In the genomic region with DNA sequence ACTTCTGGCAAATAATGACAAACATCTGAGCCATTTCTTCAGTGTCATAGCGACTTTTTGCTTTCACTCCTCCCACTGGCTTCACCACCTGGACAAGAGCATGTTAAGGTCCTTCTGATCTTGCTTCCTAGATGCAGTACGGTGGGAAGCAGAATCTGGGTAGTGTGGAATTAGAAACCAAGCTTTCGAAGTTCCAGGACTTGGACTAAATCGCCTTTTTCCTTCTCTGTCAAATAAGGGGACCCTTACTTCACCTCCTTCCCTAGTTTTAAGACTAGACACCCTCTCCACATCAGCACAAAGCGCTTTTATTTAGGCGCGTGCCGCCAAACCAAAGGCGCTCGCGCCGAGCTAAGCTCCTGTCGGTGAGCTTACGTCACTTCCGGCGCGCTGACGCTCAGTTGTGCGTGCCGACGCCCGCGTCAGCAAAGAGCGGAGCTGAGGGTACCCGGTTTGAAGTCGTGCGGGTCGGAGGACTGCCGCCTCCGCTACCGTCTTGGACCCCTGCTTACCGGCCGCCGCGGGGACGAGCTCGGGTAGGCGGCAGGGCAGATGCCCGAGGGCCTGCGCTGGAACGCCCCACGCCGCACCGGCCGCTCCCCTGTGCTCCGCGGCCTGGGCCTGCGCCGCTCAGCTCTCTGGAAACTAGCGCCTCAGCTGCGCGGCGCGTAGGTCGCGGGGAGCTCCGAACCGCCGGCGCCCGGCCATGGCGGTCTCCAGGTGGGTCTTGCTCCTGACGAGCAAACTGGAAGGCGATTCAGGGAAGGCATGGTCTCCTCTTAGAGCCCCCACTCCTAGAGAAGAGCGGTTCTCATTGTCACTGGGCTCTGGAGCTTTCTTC, we compare ENCODE assay signal across 1 cellular context.
TF ChIP-seq lines count a peak whose summit lies in the region.

Gene BTAF1, plus strand, starts transcription at position 400 of the 841 bp plus-strand sequence. Its CDS starts 307 bp downstream, at position 707.

TF ChIP-seq in H1, 55 proteins besides CTCF, POLR2A, EP300 and RAD21 (continues in another document):
- TF ChIP-seq NANOG (IDR thresholded peaks at IDR 0.05; ENCODE audit: insufficient read depth, low read depth, low read length, poor library complexity, severe bottlenecking) (no peak), TAF7 (optimal IDR thresholded peaks at IDR 0.05; ENCODE audit: borderline replicate concordance, low read depth, low read length) (no peak), SP2 (IDR thresholded peaks at IDR 0.05; ENCODE audit: low read length) (no peak), RXRA (IDR thresholded peaks at IDR 0.05; ENCODE audit: insufficient read depth, low read depth, low read length) (no peak), SP1 (IDR thresholded peaks at IDR 0.05; ENCODE audit: low read depth, low read length) (no peak), SP4 (IDR thresholded peaks at IDR 0.05; ENCODE audit: low read length) (0 out of 2 replicates have a peak, but pooled peaks have one; percentile 28), EGR1 (IDR thresholded peaks at IDR 0.05; ENCODE audit: borderline replicate concordance, low read depth, low read length) (no peak), ATF3 (IDR thresholded peaks at IDR 0.05; ENCODE audit: insufficient read depth, low read depth, low read length) (peak; percentile 73), GTF2F1 (IDR thresholded peaks at IDR 0.05; ENCODE audit: borderline replicate concordance, low read depth, low read length) (no peak), SAP30 (IDR thresholded peaks at IDR 0.05; ENCODE audit: insufficient read depth, insufficient replicate concordance, low read length) (peak; percentile 42), MAFK (IDR thresholded peaks at IDR 0.05; ENCODE audit: low read depth, low read length) (no peak; the same call in 1 of the 2 replicates), ATF2 (IDR thresholded peaks at IDR 0.05; ENCODE audit: low read length) (peak; percentile 82), SIRT6 (IDR thresholded peaks at IDR 0.05; ENCODE audit: low read length) (no peak), CHD2 (IDR thresholded peaks at IDR 0.05; ENCODE audit: low read length) (no peak), FOSL1 (IDR thresholded peaks at IDR 0.05; ENCODE audit: insufficient read depth, low read depth, low read length) (no peak), BCL11A (IDR thresholded peaks at IDR 0.05; ENCODE audit: low read depth in 2 of 2, low read length in 2 of 2) (no peak), HDAC6 (IDR thresholded peaks at IDR 0.05; ENCODE audit: low read depth, low read length) (no peak), POU5F1 (IDR thresholded peaks at IDR 0.05; ENCODE audit: low read depth, low read length) (no peak), SIN3A (conservative IDR thresholded peaks at IDR 0.05 in 1 of 2, IDR thresholded peaks at IDR 0.05 in 1 of 2; ENCODE audit: low read depth in 1 of 2, low read length in 2 of 2) (peak in 1 of 2 experiments; percentile 79; a peak in 2 of 4 replicates), ASH2L (IDR thresholded peaks at IDR 0.05; ENCODE audit: low read length) (peak; percentile 98), YY1 (IDR thresholded peaks at IDR 0.05; ENCODE audit: low read depth, low read length) (peak; percentile 61; the same call in 1 of the 2 replicates), TEAD4 (IDR thresholded peaks at IDR 0.05; ENCODE audit: low read depth, low read length) (no peak), POLR2AphosphoS5 (IDR thresholded peaks at IDR 0.05; ENCODE audit: low read depth, low read length) (peak; percentile 86), PHF8 (conservative IDR thresholded peaks at IDR 0.05; ENCODE audit: low read depth, low read length) (peak; percentile 91), SUZ12 (IDR thresholded peaks at IDR 0.05; ENCODE audit: low read length) (no peak), BRCA1 (IDR thresholded peaks at IDR 0.05; ENCODE audit: low read depth, low read length) (no peak), ZNF274 (IDR thresholded peaks at IDR 0.05; ENCODE audit: borderline replicate concordance, extremely low read depth, low read length) (no peak), HDAC2 (IDR thresholded peaks at IDR 0.05; ENCODE audit: borderline replicate concordance in 1 of 2, low read depth in 2 of 2, low read length in 2 of 2) (0 out of 4 replicates have a peak, but pooled peaks of 1 of the 2 experiments have one; percentile 58), RFX5 (IDR thresholded peaks at IDR 0.05; ENCODE audit: borderline replicate concordance, low read depth, low read length) (no peak), RNF2 (IDR thresholded peaks at IDR 0.05; ENCODE audit: borderline replicate concordance, low read depth, low read length, missing control alignments, poor library complexity, severe bottlenecking) (no peak), TCF12 (IDR thresholded peaks at IDR 0.05; ENCODE audit: low read depth, low read length) (no peak), KDM5A (IDR thresholded peaks at IDR 0.05; ENCODE audit: low read length) (peak; percentile 46; the same call in 1 of the 2 replicates), JUND (IDR thresholded peaks at IDR 0.05; ENCODE audit: low read length) (peak; percentile 61; the same call in 1 of the 2 replicates), SIX5 (IDR thresholded peaks at IDR 0.05; ENCODE audit: low read depth, low read length) (no peak), SRF (IDR thresholded peaks at IDR 0.05; ENCODE audit: low read depth, low read length) (peak; percentile 67), CBX5 (IDR thresholded peaks at IDR 0.05; ENCODE audit: low read depth, low read length) (no peak), E2F6 (IDR thresholded peaks at IDR 0.05) (peak; percentile 88), JUN (IDR thresholded peaks at IDR 0.05; ENCODE audit: low read depth, low read length) (0 out of 2 replicates have a peak, but pooled peaks have one; percentile 5), TAF1 (IDR thresholded peaks at IDR 0.05; ENCODE audit: low read depth, low read length) (peak; percentile 89), RBBP5 (IDR thresholded peaks at IDR 0.05; ENCODE audit: borderline replicate concordance, low read depth, low read length) (peak; percentile 98), GABPA (IDR thresholded peaks at IDR 0.05; ENCODE audit: borderline replicate concordance, insufficient read depth, low read length) (peak; percentile 76; the same call in 1 of the 2 replicates), KDM4A (IDR thresholded peaks at IDR 0.05; ENCODE audit: low read depth, low read length, severe bottlenecking) (peak; percentile 90), CBX8 (IDR thresholded peaks at IDR 0.05; ENCODE audit: borderline replicate concordance, low read depth, low read length) (no peak), BACH1 (IDR thresholded peaks at IDR 0.05; ENCODE audit: low read length) (no peak), CREB1 (IDR thresholded peaks at IDR 0.05) (peak; percentile 97), EZH2 (IDR thresholded peaks at IDR 0.05; ENCODE audit: low read depth, low read length, severe bottlenecking) (no peak), CTBP2 (IDR thresholded peaks at IDR 0.05; ENCODE audit: borderline replicate concordance, insufficient read depth, insufficient read length, low read length) (no peak), KDM1A (IDR thresholded peaks at IDR 0.05; ENCODE audit: borderline replicate concordance, low read length) (no peak), NRF1 (IDR thresholded peaks at IDR 0.05; ENCODE audit: low read depth, low read length) (no peak), CEBPB (IDR thresholded peaks at IDR 0.05; ENCODE audit: low read depth, low read length) (0 out of 2 replicates have a peak, but pooled peaks have one; percentile 0)
- TF ChIP-seq, protein P1, sequence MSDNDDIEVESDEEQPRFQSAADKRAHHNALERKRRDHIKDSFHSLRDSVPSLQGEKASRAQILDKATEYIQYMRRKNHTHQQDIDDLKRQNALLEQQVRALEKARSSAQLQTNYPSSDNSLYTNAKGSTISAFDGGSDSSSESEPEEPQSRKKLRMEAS (IDR thresholded peaks at IDR 0.05) = peak; percentile 92
- TF ChIP-seq, protein P2, sequence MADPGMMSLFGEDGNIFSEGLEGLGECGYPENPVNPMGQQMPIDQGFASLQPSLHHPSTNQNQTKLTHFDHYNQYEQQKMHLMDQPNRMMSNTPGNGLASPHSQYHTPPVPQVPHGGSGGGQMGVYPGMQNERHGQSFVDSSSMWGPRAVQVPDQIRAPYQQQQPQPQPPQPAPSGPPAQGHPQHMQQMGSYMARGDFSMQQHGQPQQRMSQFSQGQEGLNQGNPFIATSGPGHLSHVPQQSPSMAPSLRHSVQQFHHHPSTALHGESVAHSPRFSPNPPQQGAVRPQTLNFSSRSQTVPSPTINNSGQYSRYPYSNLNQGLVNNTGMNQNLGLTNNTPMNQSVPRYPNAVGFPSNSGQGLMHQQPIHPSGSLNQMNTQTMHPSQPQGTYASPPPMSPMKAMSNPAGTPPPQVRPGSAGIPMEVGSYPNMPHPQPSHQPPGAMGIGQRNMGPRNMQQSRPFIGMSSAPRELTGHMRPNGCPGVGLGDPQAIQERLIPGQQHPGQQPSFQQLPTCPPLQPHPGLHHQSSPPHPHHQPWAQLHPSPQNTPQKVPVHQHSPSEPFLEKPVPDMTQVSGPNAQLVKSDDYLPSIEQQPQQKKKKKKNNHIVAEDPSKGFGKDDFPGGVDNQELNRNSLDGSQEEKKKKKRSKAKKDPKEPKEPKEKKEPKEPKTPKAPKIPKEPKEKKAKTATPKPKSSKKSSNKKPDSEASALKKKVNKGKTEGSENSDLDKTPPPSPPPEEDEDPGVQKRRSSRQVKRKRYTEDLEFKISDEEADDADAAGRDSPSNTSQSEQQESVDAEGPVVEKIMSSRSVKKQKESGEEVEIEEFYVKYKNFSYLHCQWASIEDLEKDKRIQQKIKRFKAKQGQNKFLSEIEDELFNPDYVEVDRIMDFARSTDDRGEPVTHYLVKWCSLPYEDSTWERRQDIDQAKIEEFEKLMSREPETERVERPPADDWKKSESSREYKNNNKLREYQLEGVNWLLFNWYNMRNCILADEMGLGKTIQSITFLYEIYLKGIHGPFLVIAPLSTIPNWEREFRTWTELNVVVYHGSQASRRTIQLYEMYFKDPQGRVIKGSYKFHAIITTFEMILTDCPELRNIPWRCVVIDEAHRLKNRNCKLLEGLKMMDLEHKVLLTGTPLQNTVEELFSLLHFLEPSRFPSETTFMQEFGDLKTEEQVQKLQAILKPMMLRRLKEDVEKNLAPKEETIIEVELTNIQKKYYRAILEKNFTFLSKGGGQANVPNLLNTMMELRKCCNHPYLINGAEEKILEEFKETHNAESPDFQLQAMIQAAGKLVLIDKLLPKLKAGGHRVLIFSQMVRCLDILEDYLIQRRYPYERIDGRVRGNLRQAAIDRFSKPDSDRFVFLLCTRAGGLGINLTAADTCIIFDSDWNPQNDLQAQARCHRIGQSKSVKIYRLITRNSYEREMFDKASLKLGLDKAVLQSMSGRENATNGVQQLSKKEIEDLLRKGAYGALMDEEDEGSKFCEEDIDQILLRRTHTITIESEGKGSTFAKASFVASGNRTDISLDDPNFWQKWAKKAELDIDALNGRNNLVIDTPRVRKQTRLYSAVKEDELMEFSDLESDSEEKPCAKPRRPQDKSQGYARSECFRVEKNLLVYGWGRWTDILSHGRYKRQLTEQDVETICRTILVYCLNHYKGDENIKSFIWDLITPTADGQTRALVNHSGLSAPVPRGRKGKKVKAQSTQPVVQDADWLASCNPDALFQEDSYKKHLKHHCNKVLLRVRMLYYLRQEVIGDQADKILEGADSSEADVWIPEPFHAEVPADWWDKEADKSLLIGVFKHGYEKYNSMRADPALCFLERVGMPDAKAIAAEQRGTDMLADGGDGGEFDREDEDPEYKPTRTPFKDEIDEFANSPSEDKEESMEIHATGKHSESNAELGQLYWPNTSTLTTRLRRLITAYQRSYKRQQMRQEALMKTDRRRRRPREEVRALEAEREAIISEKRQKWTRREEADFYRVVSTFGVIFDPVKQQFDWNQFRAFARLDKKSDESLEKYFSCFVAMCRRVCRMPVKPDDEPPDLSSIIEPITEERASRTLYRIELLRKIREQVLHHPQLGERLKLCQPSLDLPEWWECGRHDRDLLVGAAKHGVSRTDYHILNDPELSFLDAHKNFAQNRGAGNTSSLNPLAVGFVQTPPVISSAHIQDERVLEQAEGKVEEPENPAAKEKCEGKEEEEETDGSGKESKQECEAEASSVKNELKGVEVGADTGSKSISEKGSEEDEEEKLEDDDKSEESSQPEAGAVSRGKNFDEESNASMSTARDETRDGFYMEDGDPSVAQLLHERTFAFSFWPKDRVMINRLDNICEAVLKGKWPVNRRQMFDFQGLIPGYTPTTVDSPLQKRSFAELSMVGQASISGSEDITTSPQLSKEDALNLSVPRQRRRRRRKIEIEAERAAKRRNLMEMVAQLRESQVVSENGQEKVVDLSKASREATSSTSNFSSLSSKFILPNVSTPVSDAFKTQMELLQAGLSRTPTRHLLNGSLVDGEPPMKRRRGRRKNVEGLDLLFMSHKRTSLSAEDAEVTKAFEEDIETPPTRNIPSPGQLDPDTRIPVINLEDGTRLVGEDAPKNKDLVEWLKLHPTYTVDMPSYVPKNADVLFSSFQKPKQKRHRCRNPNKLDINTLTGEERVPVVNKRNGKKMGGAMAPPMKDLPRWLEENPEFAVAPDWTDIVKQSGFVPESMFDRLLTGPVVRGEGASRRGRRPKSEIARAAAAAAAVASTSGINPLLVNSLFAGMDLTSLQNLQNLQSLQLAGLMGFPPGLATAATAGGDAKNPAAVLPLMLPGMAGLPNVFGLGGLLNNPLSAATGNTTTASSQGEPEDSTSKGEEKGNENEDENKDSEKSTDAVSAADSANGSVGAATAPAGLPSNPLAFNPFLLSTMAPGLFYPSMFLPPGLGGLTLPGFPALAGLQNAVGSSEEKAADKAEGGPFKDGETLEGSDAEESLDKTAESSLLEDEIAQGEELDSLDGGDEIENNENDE (IDR thresholded peaks at IDR 0.05; ENCODE audit: insufficient replicate concordance, low read length) = no peak
- TF ChIP-seq, protein P3, sequence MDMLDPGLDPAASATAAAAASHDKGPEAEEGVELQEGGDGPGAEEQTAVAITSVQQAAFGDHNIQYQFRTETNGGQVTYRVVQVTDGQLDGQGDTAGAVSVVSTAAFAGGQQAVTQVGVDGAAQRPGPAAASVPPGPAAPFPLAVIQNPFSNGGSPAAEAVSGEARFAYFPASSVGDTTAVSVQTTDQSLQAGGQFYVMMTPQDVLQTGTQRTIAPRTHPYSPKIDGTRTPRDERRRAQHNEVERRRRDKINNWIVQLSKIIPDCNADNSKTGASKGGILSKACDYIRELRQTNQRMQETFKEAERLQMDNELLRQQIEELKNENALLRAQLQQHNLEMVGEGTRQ (IDR thresholded peaks at IDR 0.05; ENCODE audit: low read length) = no peak
